10 cellular contexts compared by ENCODE assay signal in genomic region chr1:187744665-187745064, GRCh38.
DNase-seq lines count a peak whose midpoint lies in the region; ATAC-seq and TF ChIP-seq lines count a peak whose summit lies in the region.
"Had no signal": no experiment of that assay in that cellular context is flagged by ENCODE, and none has a peak within 500 bp of the region (broad histone marks: within the 10 kb centered on the region; RNA-seq: fewer than 3 reads in every experiment).

No MANE protein-coding gene starts in this region.

- H3K4me3 ChIP-seq in left lung: no peak overlapping the region
- H3K4me3 ChIP-seq: mucosa of descending colon had no signal

- H3K27ac ChIP-seq in left lung: no peak overlapping the region

- peak; percentile 86 for ATAC-seq in GM19025 (IDR thresholded peaks at IDR 0.05; ENCODE audit: low read depth, unreplicated experiment)
- peak; percentile 64 for ATAC-seq in GM21737 (IDR thresholded peaks at IDR 0.05; ENCODE audit: unreplicated experiment)
- ATAC-seq in HG03159 (IDR thresholded peaks at IDR 0.05; ENCODE audit: unreplicated experiment): peak; percentile 85
- peak; percentile 51 for ATAC-seq in left lung
- ATAC-seq: mucosa of descending colon had no signal

- H3K9me3 ChIP-seq in left lung: peaks cover 0 to 17% of the 10 kb centered on the region in 2 donors

- no peaks in the 10 kb centered on the region for H3K4me1 ChIP-seq in left lung

- no peaks in the 10 kb centered on the region for H3K36me3 ChIP-seq in left lung

- no peak for TF ChIP-seq CTCF in left lung (IDR thresholded peaks at IDR 0.05)

- DNase-seq in left lung: no peak
- no peak for DNase-seq in hypothalamus (lab: John Stamatoyannopoulos, UW)
- no peak for DNase-seq in COLO829 (ENCODE audit: low spot score)
- no peak for DNase-seq in SKM-1 treated with dmso at 0.1 percent for 144 hours (lab: John Stamatoyannopoulos, UW; ENCODE audit: unreplicated experiment)
- DNase-seq: activated CD8-positive, alpha-beta memory T cell treated with anti-CD3 and anti-CD28 coated beads, Interleukin-2, amount 50 U/mL, for 4 hours; mucosa of descending colon; NCI-H2029 treated with DMSO at 0.1 percent for 48 hours had no signal

- H3K27me3 ChIP-seq in left lung: no peaks in the 10 kb centered on the region

- intact Hi-C loops in left lung (cut with DNase I): no loop called here
